In genomic region chr19:41649827-41650226, GRCh38 we compare ENCODE assay signal across 26 cellular contexts. TPM values are rescaled to one million over a fixed set of nuclear protein-coding genes. Genes with fewer than 3 reads are reported as not detected.
"Had no signal": no experiment of that assay in that cellular context is flagged by ENCODE, and none has a peak within 500 bp of the region (broad histone marks: within the 10 kb centered on the region; RNA-seq: fewer than 3 reads in every experiment).

No MANE protein-coding gene starts in this region.

- FAIRE-seq: TTC549 had no signal

- H3K4me1 ChIP-seq: heart right ventricle, lower lobe of right lung, prostate gland, spleen, testis, vagina had no signal

- H3K9me3 ChIP-seq: body of pancreas, lower lobe of right lung, ovary, prostate gland, testis, vagina had no signal

- DNase-seq: activated CD4-positive, alpha-beta T cell treated with anti-CD3 and anti-CD28 coated beads, Interleukin-2, amount 10 ng/mL, durations not matched to agents 7 days and 5 days; activated CD4-positive, CD25-positive, alpha-beta regulatory T cell treated with anti-CD3 and anti-CD28 coated beads, Interleukin-2, amount 50 U/mL, for 72 hours; activated CD8-positive, alpha-beta memory T cell treated with anti-CD3 and anti-CD28 coated beads, Interleukin-2, amount 10 ng/mL, durations not matched to agents 7 days and 5 days; activated CD8-positive, alpha-beta T cell treated with anti-CD3 and anti-CD28 coated beads for 36 hours; activated effector memory CD4-positive, alpha-beta T cell treated with anti-CD3 and anti-CD28 coated beads, Interleukin-2, amount 50 U/mL, for 16 hours; activated naive CD4-positive, alpha-beta T cell treated with anti-CD3 and anti-CD28 coated beads, Interleukin-2, amount 50 U/mL, for 16 hours; activated naive CD8-positive, alpha-beta T cell treated with anti-CD3 and anti-CD28 coated beads, Interleukin-2, amount 50 U/mL, for 24 hours; activated T-cell treated with anti-CD3 and anti-CD28 coated beads for 4 hours; body of pancreas; dorsolateral prefrontal cortex; heart right ventricle; islet precursor cell; lower lobe of right lung; mesendoderm; natural killer cell; ovary; spleen; stimulated activated CD4-positive, alpha-beta T cell treated with anti-CD3 and anti-CD28 coated beads, Interleukin-4, amount 100 ng/mL, for 1 hour; stimulated activated naive CD4-positive, alpha-beta T cell; testis had no signal

- ATAC-seq: activated CD8-positive, alpha-beta memory T cell treated with anti-CD3 and anti-CD28 coated beads, Interleukin-2, amount 10 ng/mL, durations not matched to agents 7 days and 5 days; activated CD8-positive, alpha-beta T cell treated with anti-CD3 and anti-CD28 coated beads for 36 hours; activated naive CD8-positive, alpha-beta T cell treated with anti-CD3 and anti-CD28 coated beads, Interleukin-2, amount 50 U/mL, for 24 hours; body of pancreas; heart right ventricle; lower lobe of right lung; natural killer cell had no signal

- H3K27me3 ChIP-seq: ovary, testis, vagina had no signal

- H3K27ac ChIP-seq: body of pancreas, dorsolateral prefrontal cortex, heart right ventricle, lower lobe of right lung, ovary, prostate gland, spleen, testis, vagina, WERI-Rb-1 had no signal

- H3K36me3 ChIP-seq: heart right ventricle, lower lobe of right lung, ovary, prostate gland, spleen, vagina, WERI-Rb-1 had no signal

- H3K4me3 ChIP-seq: body of pancreas, dorsolateral prefrontal cortex, heart right ventricle, lower lobe of right lung, ovary, prostate gland, spleen, testis, vagina had no signal

RNA-seq across cellular contexts. Expression of gene CEACAM4, which starts 23.0 kb away (rescaled TPM):
- total RNA-seq: activated CD4-positive, alpha-beta T cell treated with anti-CD3 and anti-CD28 coated beads, Interleukin-2, amount 10 ng/mL, durations not matched to agents 7 days and 5 days; activated CD8-positive, alpha-beta memory T cell treated with anti-CD3 and anti-CD28 coated beads, Interleukin-2, amount 10 ng/mL, durations not matched to agents 7 days and 5 days; activated CD8-positive, alpha-beta T cell treated with anti-CD3 and anti-CD28 coated beads for 36 hours; fibroblast of villous mesenchyme; vagina had no signal

RNA-seq across cellular contexts. Expression of gene CEACAM7, which starts 38.2 kb away (rescaled TPM):
- total RNA-seq: activated CD4-positive, alpha-beta T cell treated with anti-CD3 and anti-CD28 coated beads, Interleukin-2, amount 10 ng/mL, durations not matched to agents 7 days and 5 days; activated CD8-positive, alpha-beta memory T cell treated with anti-CD3 and anti-CD28 coated beads, Interleukin-2, amount 10 ng/mL, durations not matched to agents 7 days and 5 days; activated CD8-positive, alpha-beta T cell treated with anti-CD3 and anti-CD28 coated beads for 36 hours; cardiac septum; dorsolateral prefrontal cortex; fibroblast of villous mesenchyme; heart right ventricle; lower lobe of right lung; natural killer cell; prostate gland; spleen had no signal

RNA-seq across cellular contexts. Expression of gene CEACAM5, which starts 58.6 kb away (rescaled TPM):
- total RNA-seq: activated CD4-positive, alpha-beta T cell treated with anti-CD3 and anti-CD28 coated beads, Interleukin-2, amount 10 ng/mL, durations not matched to agents 7 days and 5 days; activated CD8-positive, alpha-beta memory T cell treated with anti-CD3 and anti-CD28 coated beads, Interleukin-2, amount 10 ng/mL, durations not matched to agents 7 days and 5 days; activated CD8-positive, alpha-beta T cell treated with anti-CD3 and anti-CD28 coated beads for 36 hours; dorsolateral prefrontal cortex; fibroblast of villous mesenchyme; heart right ventricle; natural killer cell had no signal
